In the genomic region with DNA sequence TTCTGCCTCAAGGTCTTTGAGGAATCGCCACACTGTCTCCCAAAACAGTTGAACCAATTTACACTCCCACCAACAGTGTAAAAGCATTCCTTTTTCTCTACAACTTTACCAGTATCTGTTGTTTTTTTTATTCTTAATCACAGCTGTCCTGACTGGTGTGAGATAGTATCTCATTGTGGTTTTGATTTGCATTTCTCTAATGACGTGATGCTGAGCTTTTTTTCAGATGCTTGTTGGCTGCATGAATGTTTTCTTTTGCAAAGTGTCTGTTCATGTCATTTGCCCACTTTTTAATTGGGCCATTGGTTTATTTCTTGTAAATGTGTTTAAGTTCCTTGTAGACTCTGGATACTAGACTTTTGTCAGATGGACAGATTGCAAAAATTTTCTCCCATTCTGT, we compare ENCODE assay signal across 21 cellular contexts.
A peak's percentile ranks its signal among the peaks of the same experiment; 100 is the strongest.
DNase-seq lines count a peak whose midpoint lies in the region; ATAC-seq and TF ChIP-seq lines count a peak whose summit lies in the region.
"Had no signal": no experiment of that assay in that cellular context is flagged by ENCODE, and none has a peak within 500 bp of the region (broad histone marks: within the 10 kb centered on the region; RNA-seq: fewer than 3 reads in every experiment).

No MANE protein-coding gene starts in this region.

- no peak for TF ChIP-seq EP300 in esophagus muscularis mucosa (IDR thresholded peaks at IDR 0.05)

- H3K9ac ChIP-seq in mammary epithelial cell (ENCODE audit: insufficient read depth, low read length) (no peak overlapping the region), MM.1S (ENCODE audit: low read length) (no peak overlapping the region)
- H3K9ac ChIP-seq: BLaER1 treated with 17β-estradiol and CSF1 and Interleukin-3, amounts not matched to agents 10 nM and 100 nM had no signal

- DNase-seq in mammary epithelial cell: peak; percentile 9
- DNase-seq in breast epithelium (ENCODE audit: low spot score in 2 of 2): no peak
- peak; percentile 28 for DNase-seq in MM.1S
- DNase-seq in RPMI7951 (ENCODE audit: low read depth): peak; percentile 1
- peak; percentile 3 for DNase-seq in fibroblast of villous mesenchyme (ENCODE audit: low read depth)
- DNase-seq in esophagus muscularis mucosa (ENCODE audit: extremely low spot score): no peak
- no peak for DNase-seq in SK-N-DZ (ENCODE audit: low spot score)
- DNase-seq: 8988T; ACHN; AML-193; BE2C; Calu3; CD4-positive, alpha-beta T cell; CD8-positive, alpha-beta memory T cell; COR-L47; DMS79; H7; HCEC 1CT had no signal

- no peaks in the 10 kb centered on the region for H3F3A ChIP-seq in MM.1S (ENCODE audit: insufficient read depth, low read length)

- in situ Hi-C loops in mammary epithelial cell (cut with MboI; ENCODE audit: low sequenced_read_pairs in 2 of 2): no loop called here

- CTCF ChIA-PET in mammary epithelial cell (lab: Charles Lee; ENCODE audit: low non-redundant PET): no interaction called here

- H3K36me3 ChIP-seq in mammary epithelial cell (ENCODE audit: insufficient read depth, low read length): no peaks in the 10 kb centered on the region
- no peaks in the 10 kb centered on the region for H3K36me3 ChIP-seq in breast epithelium
- H3K36me3 ChIP-seq in MM.1S (replicated peaks; ENCODE audit: insufficient read depth, low read length): no peaks in the 10 kb centered on the region
- H3K36me3 ChIP-seq in esophagus muscularis mucosa: no peaks in the 10 kb centered on the region
- H3K36me3 ChIP-seq: BE2C; BLaER1 treated with 17β-estradiol and CSF1 and Interleukin-3, amounts not matched to agents 10 nM and 100 nM had no signal

- no peak for ATAC-seq in GM18498 (IDR thresholded peaks at IDR 0.05; ENCODE audit: unreplicated experiment)
- ATAC-seq: A549 had no signal

- H2AFZ ChIP-seq in mammary epithelial cell (ENCODE audit: low read depth, low read length): no peak overlapping the region
- H2AFZ ChIP-seq in MM.1S (ENCODE audit: low read length): no peak overlapping the region

- no peak overlapping the region for H3K27ac ChIP-seq in mammary epithelial cell (ENCODE audit: insufficient read depth, low read depth, low read length)
- no peak overlapping the region for H3K27ac ChIP-seq in breast epithelium
- no peak overlapping the region for H3K27ac ChIP-seq in MM.1S (ENCODE audit: low read length)
- H3K27ac ChIP-seq in esophagus muscularis mucosa (replicated peaks in 1 of 4): no peak overlapping the region
- H3K27ac ChIP-seq: A549; BLaER1 treated with 17β-estradiol and CSF1 and Interleukin-3, amounts not matched to agents 10 nM and 100 nM had no signal

- H3K9me3 ChIP-seq in mammary epithelial cell (replicated peaks; ENCODE audit: insufficient read depth, low read length): no peaks in the 10 kb centered on the region
- peaks cover 5% of the 10 kb centered on the region in 2 donors for H3K9me3 ChIP-seq in breast epithelium
- H3K9me3 ChIP-seq in MM.1S (replicated peaks; ENCODE audit: insufficient read depth, low read length): no peaks in the 10 kb centered on the region
- no peaks in the 10 kb centered on the region for H3K9me3 ChIP-seq in esophagus muscularis mucosa
- H3K9me3 ChIP-seq: BE2C had no signal

- H3K79me2 ChIP-seq in mammary epithelial cell (ENCODE audit: insufficient read depth, low read length) (no peaks in the 10 kb centered on the region), MM.1S (ENCODE audit: low read length) (no peaks in the 10 kb centered on the region)

- TF ChIP-seq CTCF in mammary epithelial cell (conservative IDR thresholded peaks at IDR 0.05 in 1 of 2, IDR thresholded peaks at IDR 0.05 in 1 of 2; ENCODE audit: extremely low read depth in 1 of 2, insufficient read depth in 1 of 2, low read depth in 1 of 2, low read length in 2 of 2) (no peak), breast epithelium (IDR thresholded peaks at IDR 0.05) (no peak), MM.1S (IDR thresholded peaks at IDR 0.05; ENCODE audit: low read length) (no peak), fibroblast of villous mesenchyme (IDR thresholded peaks at IDR 0.05; ENCODE audit: insufficient read depth, low read depth, low read length) (no peak), esophagus muscularis mucosa (IDR thresholded peaks at IDR 0.05) (no peak)

- H3K27me3 ChIP-seq in mammary epithelial cell (ENCODE audit: insufficient read depth, low read length): no peaks in the 10 kb centered on the region
- H3K27me3 ChIP-seq in breast epithelium: no peaks in the 10 kb centered on the region
- no peaks in the 10 kb centered on the region for H3K27me3 ChIP-seq in MM.1S (replicated peaks; ENCODE audit: insufficient read depth, low read length)
- no peaks in the 10 kb centered on the region for H3K27me3 ChIP-seq in esophagus muscularis mucosa
- H3K27me3 ChIP-seq: BE2C; BLaER1 treated with 17β-estradiol and CSF1 and Interleukin-3, amounts not matched to agents 10 nM and 100 nM had no signal

- no peak for TF ChIP-seq POLR2A in breast epithelium (IDR thresholded peaks at IDR 0.05)
- TF ChIP-seq POLR2A in esophagus muscularis mucosa (IDR thresholded peaks at IDR 0.05; ENCODE audit: low read depth): no peak

- H3K4me1 ChIP-seq in mammary epithelial cell (ENCODE audit: insufficient read depth, low read length): no peaks in the 10 kb centered on the region
- no peaks in the 10 kb centered on the region for H3K4me1 ChIP-seq in breast epithelium
- no peaks in the 10 kb centered on the region for H3K4me1 ChIP-seq in MM.1S (ENCODE audit: low read length)
- peaks cover 0 to 14% (median 10%) of the 10 kb centered on the region in 4 donors for H3K4me1 ChIP-seq in esophagus muscularis mucosa
- H3K4me1 ChIP-seq: A549, BE2C had no signal

- H3K4me3 ChIP-seq in mammary epithelial cell (replicated peaks in 1 of 3; ENCODE audit: insufficient read depth in 1 of 3, low read depth in 2 of 3, low read length in 3 of 3) (no peak overlapping the region), breast epithelium (no peak overlapping the region), MM.1S (ENCODE audit: low read length) (no peak overlapping the region), fibroblast of villous mesenchyme (ENCODE audit: low read depth, low read length) (no peak overlapping the region), esophagus muscularis mucosa (no peak overlapping the region)
- H3K4me3 ChIP-seq: A549; BLaER1 treated with 17β-estradiol and CSF1 and Interleukin-3, amounts not matched to agents 10 nM and 100 nM had no signal

- H3K4me2 ChIP-seq in mammary epithelial cell (ENCODE audit: insufficient read depth, low read depth, low read length) (no peak overlapping the region), MM.1S (ENCODE audit: low read depth, low read length) (no peak overlapping the region)
- H3K4me2 ChIP-seq: A549; BLaER1 treated with 17β-estradiol and CSF1 and Interleukin-3, amounts not matched to agents 10 nM and 100 nM had no signal

- WGBS in mammary epithelial cell (ENCODE audit: low coverage, missing lambda C conversion rate): 34% methylated on average over 2 of the region's 2 CpGs
- WGBS in esophagus muscularis mucosa: 83% methylated on average over 2 of the region's 2 CpGs

- H4K20me1 ChIP-seq in mammary epithelial cell (ENCODE audit: insufficient read depth, low read length) (no peaks in the 10 kb centered on the region), MM.1S (ENCODE audit: insufficient read depth, low read length) (no peaks in the 10 kb centered on the region)
- H4K20me1 ChIP-seq: BLaER1 treated with 17β-estradiol and CSF1 and Interleukin-3, amounts not matched to agents 10 nM and 100 nM had no signal

- no TSS peak for BruUV-seq in mammary epithelial cell (replicated peaks; lab: Mats Ljungman, UMichigan)

- no peaks in the 10 kb centered on the region for H3K9me2 ChIP-seq in MM.1S (replicated peaks; ENCODE audit: insufficient read depth, low read length)

- dilution Hi-C loops in mammary epithelial cell (cut with HindIII; ENCODE audit: low sequenced_read_pairs): no loop called here

- intact Hi-C loops in mammary epithelial cell (cut with micrococcal nuclease) (loop anchor here (5.0 kb wide), 1 partner anchor 1632 kb away; no protein-coding TSS in a partner anchor), breast epithelium (cut with DNase I; ENCODE audit: low total_unique reads) (no loop called here), esophagus muscularis mucosa (cut with DNase I) (no loop called here)

Comparison
In these comparisons a context has a peak if more than half of its experiments do, and no peak if none do; other contexts are left out.
1. DNase-seq: peak in mammary epithelial cell (single experiment), MM.1S (single experiment), RPMI7951 (single experiment) and fibroblast of villous mesenchyme (single experiment); none in breast epithelium (0 of 2), esophagus muscularis mucosa (single experiment) and SK-N-DZ (single experiment).